Comparison of ENCODE assay signal across 7 cellular contexts in the genomic region with DNA sequence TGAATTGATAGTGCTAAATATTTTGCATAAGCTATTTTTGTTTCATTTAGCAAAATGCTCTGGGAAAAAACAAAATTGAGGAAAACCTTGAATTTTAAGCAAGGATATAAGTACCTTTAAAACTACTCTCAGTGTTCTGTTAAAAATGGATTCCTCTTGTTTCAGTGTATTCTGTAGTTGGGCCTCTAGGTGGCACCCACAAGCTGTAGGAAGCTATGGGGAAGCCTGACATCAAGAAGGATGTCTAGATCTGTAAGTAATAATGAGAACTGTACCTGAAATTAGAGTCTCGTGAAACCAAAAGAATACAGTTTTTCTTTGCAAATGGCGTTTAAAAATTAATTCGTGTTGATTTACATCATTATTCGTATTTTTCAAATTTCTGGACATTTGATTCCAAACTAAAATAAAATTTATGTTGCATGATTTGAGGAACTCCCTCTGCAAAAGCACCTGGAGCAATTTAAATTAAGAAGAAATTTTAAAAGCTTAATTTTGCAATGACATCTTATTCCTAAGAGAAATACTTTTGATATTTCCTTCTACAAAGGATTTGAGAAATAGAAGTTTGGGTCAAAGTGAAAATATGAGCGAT. TPM values are rescaled to one million over a fixed set of nuclear protein-coding genes. Genes with fewer than 3 reads are reported as not detected.
DNase-seq lines count a peak whose midpoint lies in the region; ATAC-seq and TF ChIP-seq lines count a peak whose summit lies in the region.

No MANE protein-coding gene starts in this region.

- H3K27ac Mint-ChIP-seq in activated naive CD8-positive, alpha-beta T cell treated with anti-CD3 and anti-CD28 coated beads, Interleukin-2, amount 10 ng/mL, durations not matched to agents 7 days and 5 days = no peak overlapping the region

- no peaks in the 10 kb centered on the region for H3K9me3 ChIP-seq in right atrium auricular region

- peaks cover 3% of the 10 kb centered on the region for H3K4me1 Mint-ChIP-seq in activated naive CD8-positive, alpha-beta T cell treated with anti-CD3 and anti-CD28 coated beads, Interleukin-2, amount 10 ng/mL, durations not matched to agents 7 days and 5 days

- TF ChIP-seq CTCF in GM12865 (IDR thresholded peaks at IDR 0.05; ENCODE audit: insufficient read depth, low read depth, low read length, missing control alignments) (peak; percentile 77), right atrium auricular region (IDR thresholded peaks at IDR 0.05) (peak; percentile 35 to 84)

- H3K27me3 ChIP-seq in right atrium auricular region = no peaks in the 10 kb centered on the region

- H3K4me3 ChIP-seq in GM12865 (ENCODE audit: low read depth, low read length) (no peak overlapping the region), right atrium auricular region (no peak overlapping the region), skeletal muscle cell (ENCODE audit: low read depth, low read length) (no peak overlapping the region)
- no peak overlapping the region for H3K4me3 ChIP-seq in Jurkat, Clone E6-1 (ENCODE audit: low read length)

- H3K4me1 ChIP-seq in right atrium auricular region = no peaks in the 10 kb centered on the region

- peak; percentile 90 for ATAC-seq in GM21786 (IDR thresholded peaks at IDR 0.05; ENCODE audit: unreplicated experiment)
- ATAC-seq in activated naive CD8-positive, alpha-beta T cell treated with anti-CD3 and anti-CD28 coated beads, Interleukin-2, amount 10 ng/mL, durations not matched to agents 7 days and 5 days (ENCODE audit: low read depth) = peak; percentile 87

- in situ Hi-C loops in SK-MEL-5 (cut with HindIII; ENCODE audit: low pct_unique_long_range_greater_than_20kb, low sequenced_read_pairs) = no loop called here

- POLR2A ChIA-PET in activated naive CD8-positive, alpha-beta T cell treated with anti-CD3 and anti-CD28 coated beads, Interleukin-2, amount 10 ng/mL, durations not matched to agents 7 days and 5 days (lab: Charles Lee) = no interaction called here

- no peaks in the 10 kb centered on the region for H3K9me3 Mint-ChIP-seq in activated naive CD8-positive, alpha-beta T cell treated with anti-CD3 and anti-CD28 coated beads, Interleukin-2, amount 10 ng/mL, durations not matched to agents 7 days and 5 days

- H3K36me3 ChIP-seq in right atrium auricular region = no peaks in the 10 kb centered on the region

- no peak overlapping the region for H3K4me3 Mint-ChIP-seq in activated naive CD8-positive, alpha-beta T cell treated with anti-CD3 and anti-CD28 coated beads, Interleukin-2, amount 10 ng/mL, durations not matched to agents 7 days and 5 days

- H3K27me3 Mint-ChIP-seq in activated naive CD8-positive, alpha-beta T cell treated with anti-CD3 and anti-CD28 coated beads, Interleukin-2, amount 10 ng/mL, durations not matched to agents 7 days and 5 days = no peaks in the 10 kb centered on the region

- no peaks in the 10 kb centered on the region for H3K36me3 Mint-ChIP-seq in activated naive CD8-positive, alpha-beta T cell treated with anti-CD3 and anti-CD28 coated beads, Interleukin-2, amount 10 ng/mL, durations not matched to agents 7 days and 5 days

- peak; percentile 90 for DNase-seq in GM12865 (ENCODE audit: low read depth)
- peak; percentile 65 for DNase-seq in Jurkat, Clone E6-1 (ENCODE audit: low read depth, low spot score)
- peak; percentile 70 for DNase-seq in SK-MEL-5 (ENCODE audit: low read depth, low spot score)
- DNase-seq in activated naive CD8-positive, alpha-beta T cell treated with anti-CD3 and anti-CD28 coated beads, Interleukin-2, amount 10 ng/mL, durations not matched to agents 7 days and 5 days = peak; percentile 38
- no peak for DNase-seq in right atrium auricular region (ENCODE audit: low spot score)
- DNase-seq in skeletal muscle cell (ENCODE audit: low read depth) = peak; percentile 24

- H3K27ac ChIP-seq in right atrium auricular region = no peak overlapping the region

RNA-seq across cellular contexts. Expression of gene TMPRSS11E, which starts 51.2 kb away (rescaled TPM):
- not detected for polyA plus RNA-seq in Jurkat, Clone E6-1 (2012; ENCODE audit: insufficient read depth, insufficient read length)
- 0.08 and 0.27 TPM in 2 replicates for total RNA-seq in SK-MEL-5 (2014; rRNA removed; shearing (Covaris generic))
- polyA plus RNA-seq in SK-MEL-5 (2015; cell fraction: cytosol; rRNA removed) = 0.20 and 0.56 TPM in 2 replicates
- 3.0 TPM in 1 of 2 replicates, not detected in the other for polyA plus RNA-seq in SK-MEL-5 (2015; cell fraction: nucleus; rRNA removed)
- under 1 TPM in 1 of 2 experiments, not detected in 1; 0.22 TPM for total RNA-seq in activated naive CD8-positive, alpha-beta T cell treated with anti-CD3 and anti-CD28 coated beads, Interleukin-2, amount 10 ng/mL, durations not matched to agents 7 days and 5 days
- not detected for total RNA-seq in right atrium auricular region
